ENCODE assay signal across 25 cellular contexts in genomic region chr13:48748681-48749080, GRCh38.
DNase-seq lines count a peak whose midpoint lies in the region; ATAC-seq, FAIRE-seq and TF ChIP-seq lines count a peak whose summit lies in the region.
"Had no signal": no experiment of that assay in that cellular context is flagged by ENCODE, and none has a peak within 500 bp of the region (broad histone marks: within the 10 kb centered on the region; RNA-seq: fewer than 3 reads in every experiment).

No MANE protein-coding gene starts in this region.

- H3K9ac ChIP-seq in GM23248 = no peak overlapping the region
- peak overlapping the region; percentile 49 for H3K9ac ChIP-seq in astrocyte (ENCODE audit: low read length)

- H3F3A ChIP-seq in GM23248 (ENCODE audit: insufficient read depth) = peaks cover 30% of the 10 kb centered on the region

- H3K4me3 Mint-ChIP-seq in astrocyte (ENCODE audit: unreplicated experiment) = no peak overlapping the region
- H3K4me3 Mint-ChIP-seq: activated CD8-positive, alpha-beta T cell treated with anti-CD3 and anti-CD28 coated beads for 36 hours; CD8-positive, alpha-beta T cell had no signal

- in situ Hi-C loops in GM23248 (cut with MboI) = no loop called here

- H3K27ac Mint-ChIP-seq in astrocyte (ENCODE audit: unreplicated experiment) = peak overlapping the region; percentile 85
- H3K27ac Mint-ChIP-seq: CD8-positive, alpha-beta T cell had no signal

- H2AFZ ChIP-seq in ACC112 (ENCODE audit: low read length, unreplicated experiment) (no peak overlapping the region), GM23248 (no peak overlapping the region), astrocyte (ENCODE audit: low read depth, low read length) (no peak overlapping the region), osteoblast (ENCODE audit: low read length) (no peak overlapping the region)

- H3K27me3 Mint-ChIP-seq in astrocyte (ENCODE audit: low read depth, unreplicated experiment) = no peaks in the 10 kb centered on the region

- H3K79me2 ChIP-seq in ACC112 (ENCODE audit: control insufficient read depth, insufficient read depth, low read length, unreplicated experiment) (no peaks in the 10 kb centered on the region), GM23248 (ENCODE audit: insufficient read depth) (no peaks in the 10 kb centered on the region), astrocyte (ENCODE audit: insufficient read depth, low read length) (no peaks in the 10 kb centered on the region), osteoblast (ENCODE audit: insufficient read depth, low read length) (no peaks in the 10 kb centered on the region)

- peaks cover 26% of the 10 kb centered on the region for H3K4me1 Mint-ChIP-seq in astrocyte (ENCODE audit: low read depth, unreplicated experiment)

- H3K9me3 ChIP-seq in GM23248 (ENCODE audit: low read depth) (no peaks in the 10 kb centered on the region), astrocyte (ENCODE audit: insufficient read depth, low read depth, low read length) (no peaks in the 10 kb centered on the region), osteoblast (ENCODE audit: low read depth, low read length) (no peaks in the 10 kb centered on the region)

- no peaks in the 10 kb centered on the region for H4K20me1 ChIP-seq in GM23248 (ENCODE audit: insufficient read depth)
- H4K20me1 ChIP-seq in astrocyte (ENCODE audit: insufficient read depth, low read length) = no peaks in the 10 kb centered on the region
- no peaks in the 10 kb centered on the region for H4K20me1 ChIP-seq in osteoblast (ENCODE audit: insufficient read depth, low read length)

- peaks cover 3% of the 10 kb centered on the region for H3K9me3 Mint-ChIP-seq in astrocyte (ENCODE audit: unreplicated experiment)
- H3K9me3 Mint-ChIP-seq: activated CD8-positive, alpha-beta T cell treated with anti-CD3 and anti-CD28 coated beads for 36 hours; CD8-positive, alpha-beta T cell had no signal

- TF ChIP-seq CTCF in astrocyte (IDR thresholded peaks at IDR 0.05; ENCODE audit: insufficient read depth, low read depth, low read length) = no peak
- no peak for TF ChIP-seq CTCF in osteoblast (IDR thresholded peaks at IDR 0.05; ENCODE audit: extremely low read depth, low read depth, low read length)

- H3K4me3 ChIP-seq in ACC112 (ENCODE audit: low read depth, low read length) (no peak overlapping the region), GM23248 (no peak overlapping the region), astrocyte (ENCODE audit: insufficient read depth, low read depth, low read length) (no peak overlapping the region), osteoblast (ENCODE audit: insufficient read depth, low read length) (no peak overlapping the region)
- H3K4me3 ChIP-seq: K562, lung had no signal

- H3K27me3 ChIP-seq in ACC112 (ENCODE audit: insufficient read depth, low read length) = no peaks in the 10 kb centered on the region
- peaks cover 4% of the 10 kb centered on the region; the same call in 1 of the 2 replicates for H3K27me3 ChIP-seq in GM23248 (replicated peaks; ENCODE audit: insufficient read depth)
- H3K27me3 ChIP-seq in astrocyte (ENCODE audit: insufficient read depth, low read length) = no peaks in the 10 kb centered on the region
- no peaks in the 10 kb centered on the region for H3K27me3 ChIP-seq in osteoblast (ENCODE audit: insufficient read depth, low read length)

- ATAC-seq in HG03460 (IDR thresholded peaks at IDR 0.05; ENCODE audit: unreplicated experiment) = no peak
- ATAC-seq: CD8-positive, alpha-beta T cell; K562 had no signal

- no peaks in the 10 kb centered on the region for H3K36me3 Mint-ChIP-seq in astrocyte (ENCODE audit: low read depth, unreplicated experiment)
- H3K36me3 Mint-ChIP-seq: CD8-positive, alpha-beta T cell had no signal

- no peaks in the 10 kb centered on the region for H3K9me2 ChIP-seq in GM23248 (ENCODE audit: insufficient read depth)

- no peak for FAIRE-seq in astrocyte (lab: Jason Lieb, UNC)
- FAIRE-seq: G401.6, GM18507, islet of Langerhans, K562, urothelium cell line had no signal

- H3K4me1 ChIP-seq in ACC112 (ENCODE audit: control insufficient read depth, insufficient read depth, low read length, unreplicated experiment) (peaks cover 26% of the 10 kb centered on the region), GM23248 (ENCODE audit: insufficient read depth) (peaks cover 26% of the 10 kb centered on the region), astrocyte (ENCODE audit: insufficient read depth, low read length) (peaks cover 23% of the 10 kb centered on the region), osteoblast (ENCODE audit: insufficient read depth, low read length) (peaks cover 20% of the 10 kb centered on the region)

- H3K36me3 ChIP-seq in ACC112 (ENCODE audit: insufficient read depth, low read length) (no peaks in the 10 kb centered on the region), GM23248 (ENCODE audit: low read depth) (no peaks in the 10 kb centered on the region), astrocyte (ENCODE audit: insufficient read depth, low read length) (no peaks in the 10 kb centered on the region), osteoblast (ENCODE audit: insufficient read depth, low read length) (no peaks in the 10 kb centered on the region)

- peak overlapping the region; percentile 32 for H3K4me2 ChIP-seq in GM23248 (ENCODE audit: unreplicated experiment)
- peak overlapping the region; percentile 53 for H3K4me2 ChIP-seq in astrocyte (ENCODE audit: low read length)
- no peak overlapping the region for H3K4me2 ChIP-seq in osteoblast (ENCODE audit: insufficient read depth, low read length)

- 93 to 95% methylated on average over 2 of the region's 2 CpGs for WGBS in GM23248 (ENCODE audit: low coverage in 1 of 2, low lambda C conversion rate in 2 of 2, missing lambda C conversion rate in 2 of 2), 2 experiments

- DNase-seq in GM23248 (no peak), astrocyte (ENCODE audit: low read depth) (no peak), osteoblast (ENCODE audit: insufficient read length, low spot score, missing footprints) (no peak), LoVo (ENCODE audit: low spot score) (no peak)
- DNase-seq in activated effector memory CD4-positive, alpha-beta T cell treated with Interleukin-2 at 50 U/mL for 16 hours = no peak
- DNase-seq: activated CD4-positive, CD25-positive, alpha-beta regulatory T cell; activated CD8-positive, alpha-beta T cell treated with anti-CD3 and anti-CD28 coated beads for 36 hours; activated naive CD4-positive, alpha-beta T cell treated with anti-CD3 and anti-CD28 coated beads, Interleukin-2, amount 50 U/mL, for 16 hours; activated T-cell treated with anti-CD3 and anti-CD28 coated beads, Interleukin-2, amount 50 U/mL, for 1 hour; aorta; CD8-positive, alpha-beta T cell; foreskin melanocyte; H7; MV-4-11; NCI-H2171; NCI-H526 treated with DMSO at 0.1 percent for 48 hours; Right ventricle myocardium superior had no signal

- H3K27ac ChIP-seq in ACC112 (ENCODE audit: low read depth, low read length) = peak overlapping the region; percentile 85
- peak overlapping the region; percentile 58 for H3K27ac ChIP-seq in GM23248
- peak overlapping the region; percentile 84 for H3K27ac ChIP-seq in astrocyte (ENCODE audit: low read depth, low read length)
- H3K27ac ChIP-seq in osteoblast (ENCODE audit: low read depth, low read length) = peak overlapping the region; percentile 60
